Comparison of ENCODE assay signal across 8 cellular contexts in the genomic region with DNA sequence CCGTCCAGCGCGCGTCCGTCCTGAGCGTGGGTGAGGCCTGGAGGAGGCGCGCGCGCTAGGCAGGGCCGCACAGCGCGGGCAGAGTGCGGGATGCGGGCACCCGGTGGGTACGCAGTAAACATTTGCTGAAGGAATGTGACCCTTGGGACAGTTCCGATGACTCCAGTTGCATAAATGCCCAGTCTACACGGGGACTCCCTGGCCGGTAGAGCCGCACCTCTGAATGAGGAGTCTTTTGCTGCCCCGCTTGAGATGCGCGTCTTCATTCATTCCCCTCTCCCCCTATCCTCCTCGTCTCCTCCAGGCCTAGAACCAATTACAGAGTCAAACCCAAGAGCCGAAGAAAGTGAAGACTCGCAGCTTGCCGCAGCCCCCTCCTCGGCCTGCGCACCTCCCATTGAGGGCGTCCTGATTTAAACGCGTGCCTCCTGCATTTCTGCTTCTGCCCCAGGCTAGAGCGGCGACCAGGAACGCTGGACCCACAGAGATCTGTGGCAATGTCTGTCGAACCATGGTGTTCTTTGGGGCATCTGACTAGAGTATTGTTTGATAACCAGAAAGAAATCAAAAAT. TPM values are rescaled to one million over a fixed set of nuclear protein-coding genes. Genes with fewer than 3 reads are reported as not detected.
DNase-seq lines count a peak whose midpoint lies in the region; ATAC-seq, FAIRE-seq and TF ChIP-seq lines count a peak whose summit lies in the region.

No MANE protein-coding gene starts in this region.

- H3K4me1 ChIP-seq in ACC112 (ENCODE audit: control insufficient read depth, insufficient read depth, low read length, unreplicated experiment) (peaks cover 7% of the 10 kb centered on the region), breast epithelium (peaks cover 0 to 8% of the 10 kb centered on the region in 2 donors), right lobe of liver (peaks cover 0 to 11% (median 0%) of the 10 kb centered on the region in 4 donors), tibial nerve (peaks cover 0 to 32% (median 13%) of the 10 kb centered on the region in 4 donors)

- H3K4me3 ChIP-seq in ACC112 (ENCODE audit: low read depth, low read length) (peak overlapping the region; percentile 96), breast epithelium (peak overlapping the region; percentile 75 to 86 (median 83)), right lobe of liver (peak overlapping the region; percentile 69 to 96 (median 91)), tibial nerve (peak overlapping the region; percentile 74 to 91 (median 88))

- intact Hi-C loops in breast epithelium (cut with DNase I; ENCODE audit: low total_unique reads) (loop anchor here (5.0 kb wide), 1 partner anchor 56 kb away; a partner anchor contains a TSS), right lobe of liver (cut with DNase I) (no loop called here)

- peak overlapping the region; percentile 10 for H2AFZ ChIP-seq in ACC112 (ENCODE audit: low read length, unreplicated experiment)

- H3K27me3 ChIP-seq in ACC112 (ENCODE audit: insufficient read depth, low read length) (no peaks in the 10 kb centered on the region), breast epithelium (no peaks in the 10 kb centered on the region), right lobe of liver (no peaks in the 10 kb centered on the region), tibial nerve (peaks cover 0 to 1% of the 10 kb centered on the region in 2 donors)

- DNase-seq in GM19239 (ENCODE audit: insufficient read length, low spot score), result no peak
- no peak for DNase-seq in breast epithelium (ENCODE audit: low spot score in 2 of 2)
- DNase-seq in right lobe of liver, result peak in 1 of 3 donors; percentile 16
- DNase-seq in tibial nerve (ENCODE audit: low spot score in 2 of 2), result no peak
- DNase-seq in GM20000 (ENCODE audit: low spot score), result no peak
- DNase-seq in T1000 (lab: John Stamatoyannopoulos, UW), result no peak

- FAIRE-seq in GM19239 (lab: Jason Lieb, UNC), result peak; percentile 65

- peaks cover 5% of the 10 kb centered on the region for H3K79me2 ChIP-seq in ACC112 (ENCODE audit: control insufficient read depth, insufficient read depth, low read length, unreplicated experiment)

- H3K36me3 ChIP-seq in ACC112 (ENCODE audit: insufficient read depth, low read length) (no peaks in the 10 kb centered on the region), breast epithelium (no peaks in the 10 kb centered on the region), right lobe of liver (peaks cover 0 to 4% (median 0%) of the 10 kb centered on the region in 4 donors), tibial nerve (peaks cover 0 to 29% (median 0%) of the 10 kb centered on the region in 3 donors)

- ATAC-seq in HG03432 (IDR thresholded peaks at IDR 0.05; ENCODE audit: unreplicated experiment), result peak; percentile 29
- peak; percentile 2 to 29 (median 19) for ATAC-seq in right lobe of liver

- WGBS in right lobe of liver (ENCODE audit: insufficient coverage, low coverage, low lambda C conversion rate, missing lambda C conversion rate), result 24% methylated on average over 19 of the region's 37 CpGs
- 6 to 10% methylated on average over 30 of the region's 37 CpGs for WGBS in tibial nerve, 2 donors

- TF ChIP-seq CTCF in breast epithelium (IDR thresholded peaks at IDR 0.05), result no peak
- TF ChIP-seq CTCF in right lobe of liver (IDR thresholded peaks at IDR 0.05), result no peak
- TF ChIP-seq CTCF in tibial nerve (IDR thresholded peaks at IDR 0.05), result peak in 1 of 5 experiments; percentile 2
- no peak for TF ChIP-seq CTCF in GM20000 (IDR thresholded peaks at IDR 0.05; ENCODE audit: extremely low read depth, missing control alignments)

- H3K9me3 ChIP-seq in breast epithelium (no peaks in the 10 kb centered on the region), right lobe of liver (no peaks in the 10 kb centered on the region), tibial nerve (no peaks in the 10 kb centered on the region)

- TF ChIP-seq EP300 in tibial nerve (IDR thresholded peaks at IDR 0.05), result no peak

- H3K27ac ChIP-seq in ACC112 (ENCODE audit: low read depth, low read length) (no peak overlapping the region), breast epithelium (peak overlapping the region; percentile 81 to 95), right lobe of liver (peak overlapping the region; percentile 36 to 99 (median 42)), tibial nerve (peak overlapping the region; percentile 33 to 99 (median 76))

- no peak for TF ChIP-seq POLR2A in breast epithelium (IDR thresholded peaks at IDR 0.05)
- no peak for TF ChIP-seq POLR2A in right lobe of liver (IDR thresholded peaks at IDR 0.05)
- TF ChIP-seq POLR2A in tibial nerve (IDR thresholded peaks at IDR 0.05), result no peak

RNA-seq across cellular contexts. Expression of a gene that starts 0.7 kb away (rescaled TPM):
- total RNA-seq in breast epithelium, result 10 to 100 TPM; 53.9 to 77.6 (median 71.4) TPM
- total RNA-seq in right lobe of liver, result 10 to 100 TPM; 10.9 to 43.4 (median 26.7) TPM
- 10 to 100 TPM; 55.9 to 95.4 (median 74.4) TPM for total RNA-seq in tibial nerve

RNA-seq across cellular contexts. Expression of a gene that starts 5.2 kb away (rescaled TPM):
- total RNA-seq in breast epithelium (10 to 100 TPM; 13.6 to 40.0 (median 39.4) TPM), right lobe of liver (10 to 100 TPM in 5 of 6 experiments, 1 to 10 TPM in 1; 3.8 to 30.7 (median 13.0) TPM), tibial nerve (10 to 100 TPM in 3 of 4 donors, 1 to 10 TPM in 1; 7.2 to 22.6 (median 15.1) TPM)

RNA-seq across cellular contexts. Expression of a gene that starts 17.2 kb away (rescaled TPM):
- total RNA-seq in breast epithelium, result 1 to 10 TPM; 1.9 to 2.2 (median 2.0) TPM
- total RNA-seq in right lobe of liver, result 1 to 10 TPM in 1 of 6 experiments, under 1 TPM in 5; 0.15 to 1.7 (median 0.45) TPM
- total RNA-seq in tibial nerve, result 1 to 10 TPM; 3.0 to 6.1 (median 4.8) TPM

RNA-seq across cellular contexts. Expression of a gene that starts 20.7 kb away (rescaled TPM):
- not detected for total RNA-seq in breast epithelium
- total RNA-seq in right lobe of liver, result 1 to 10 TPM in 2 of 6 experiments, not detected in 4; 3.3 to 4.7 TPM
- total RNA-seq in tibial nerve, result not detected

RNA-seq across cellular contexts. Expression of a gene that starts 37.7 kb away (rescaled TPM):
- total RNA-seq in breast epithelium (under 1 TPM; 0.16 to 0.33 (median 0.29) TPM), right lobe of liver (1 to 10 TPM in 2 of 6 experiments, under 1 TPM in 2, not detected in 2; 0.07 to 1.4 (median 0.62) TPM), tibial nerve (under 1 TPM in 1 of 4 donors, not detected in 3; 0.90 TPM)
